ENCODE assay signal across 2 cellular contexts in genomic region chr2:72153026-72153791, GRCh38.
TF ChIP-seq lines count a peak whose summit lies in the region.

No MANE protein-coding gene starts in this region.

TF ChIP-seq in HepG2, 621 proteins besides CTCF, POLR2A, EP300 and RAD21:
- TF ChIP-seq TSC22D2 (CRISPR knock-in tag; IDR thresholded peaks at IDR 0.05; ENCODE audit: borderline replicate concordance): no peak
- 0 out of 2 replicates have a peak, but pooled peaks have one; percentile 18 for TF ChIP-seq HIVEP1 (CRISPR knock-in tag; IDR thresholded peaks at IDR 0.05)
TF ChIP-seq in HepG2: peak in this region for 1.

TF ChIP-seq in GM12891, 5 proteins besides CTCF, POLR2A, EP300 and RAD21:
- no peak for TF ChIP-seq POLR2AphosphoS5 (IDR thresholded peaks at IDR 0.05; ENCODE audit: low read depth, low read length)
- no peak for TF ChIP-seq SPI1 (IDR thresholded peaks at IDR 0.05; ENCODE audit: low read depth, low read length)
- no peak for TF ChIP-seq POU2F2 (IDR thresholded peaks at IDR 0.05; ENCODE audit: low read depth, low read length)
- no peak for TF ChIP-seq PAX5 (IDR thresholded peaks at IDR 0.05; ENCODE audit: insufficient read depth, low read length, severe bottlenecking)
- TF ChIP-seq TAF1 (IDR thresholded peaks at IDR 0.05; ENCODE audit: low read depth, low read length): no peak
